ENCODE assay signal across 16 cellular contexts in the genomic region with DNA sequence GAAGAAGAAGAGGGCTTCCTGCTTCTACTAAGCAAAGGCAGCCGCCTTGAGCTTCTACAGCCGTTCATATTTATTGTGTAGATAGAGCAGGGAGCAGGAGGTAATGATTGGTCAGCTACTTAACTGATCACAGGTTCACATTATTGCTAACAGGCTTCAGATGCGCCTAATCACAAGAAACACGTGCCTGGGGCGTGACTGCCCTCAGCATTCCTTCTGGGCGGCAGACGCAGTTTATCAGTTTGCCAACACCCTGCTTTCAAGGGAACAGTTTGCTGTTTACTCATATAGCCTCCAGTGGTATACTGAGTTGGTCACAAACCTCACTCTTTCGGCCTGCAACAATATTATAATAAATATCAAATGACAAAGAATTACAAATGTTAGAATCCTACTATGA. TPM values are rescaled to one million over a fixed set of nuclear protein-coding genes. Genes with fewer than 3 reads are reported as not detected.
DNase-seq lines count a peak whose midpoint lies in the region; ATAC-seq, FAIRE-seq and TF ChIP-seq lines count a peak whose summit lies in the region.
"Had no signal": no experiment of that assay in that cellular context is flagged by ENCODE, and none has a peak within 500 bp of the region (broad histone marks: within the 10 kb centered on the region; RNA-seq: fewer than 3 reads in every experiment).

No MANE protein-coding gene starts in this region.

- H4K8ac ChIP-seq in H1 (ENCODE audit: extremely low read depth, insufficient read depth, low read length) = no peak overlapping the region

- FAIRE-seq in H1 (lab: Jason Lieb, UNC) = no peak

- H3K79me1 ChIP-seq in H1 (ENCODE audit: low read depth, low read length) = no peaks in the 10 kb centered on the region

- DNase-seq in EH (ENCODE audit: low read depth) = peak; percentile 64
- peak; percentile 77 for DNase-seq in OCI-M1 (lab: John Stamatoyannopoulos, UW)
- DNase-seq in H1 (ENCODE audit: low read depth in 1 of 2, low spot score in 2 of 2) = no peak
- DNase-seq in myocyte (ENCODE audit: low read depth) = peak; percentile 29
- no peak for DNase-seq in NCI-H446 treated with DMSO at 0.1 percent for 48 hours (lab: John Stamatoyannopoulos, UW)
- DNase-seq in activated CD4-positive, alpha-beta memory T cell treated with anti-CD3 and anti-CD28 coated beads, Interleukin-2, amount 10 ng/mL, durations not matched to agents 7 days and 5 days = no peak
- DNase-seq in H7 = no peak
- DNase-seq: activated effector memory CD4-positive, alpha-beta T cell treated with Interleukin-2 at 50 U/mL for 16 hours; NCI-H2029 had no signal

- H3K4ac ChIP-seq in H1 (replicated peaks; ENCODE audit: insufficient read length, low read depth, low read length) = no peak overlapping the region

- TF ChIP-seq EP300 in H1 (IDR thresholded peaks at IDR 0.05; ENCODE audit: borderline replicate concordance in 1 of 2, low read depth in 2 of 2, low read length in 2 of 2) = no peak

- no peak overlapping the region for H2BK15ac ChIP-seq in H1 (ENCODE audit: low read length)

- no peak overlapping the region for H3K27ac ChIP-seq in H1 (ENCODE audit: low read depth, low read length)
- H3K27ac ChIP-seq: BLaER1, cardiac muscle cell, KMS-11, parathyroid adenoma had no signal

- ATAC-seq in GM18861 (IDR thresholded peaks at IDR 0.05; ENCODE audit: unreplicated experiment) = no peak

- TF ChIP-seq CTCF in H1 (IDR thresholded peaks at IDR 0.05; ENCODE audit: control extremely low read depth in 1 of 3, insufficient read depth in 1 of 3, low read depth in 1 of 3, low read length in 3 of 3) = no peak

- no peak overlapping the region for H3K14ac ChIP-seq in H1 (ENCODE audit: insufficient read length)

- H3K18ac ChIP-seq in H1 (ENCODE audit: extremely low read depth, low read length) = no peak overlapping the region

- no peak overlapping the region for H3K4me2 ChIP-seq in H1 (ENCODE audit: insufficient read depth in 1 of 2, low read depth in 2 of 2, low read length in 2 of 2)
- H3K4me2 ChIP-seq: BLaER1, KMS-11 had no signal

- H3K27me3 ChIP-seq in H1 (replicated peaks in 1 of 4; ENCODE audit: control insufficient read depth in 3 of 4, extremely low read depth in 1 of 4, insufficient read depth in 3 of 4, low read length in 3 of 4) (no peaks in the 10 kb centered on the region), H7 (ENCODE audit: control insufficient read depth, insufficient read depth, low read length) (no peaks in the 10 kb centered on the region)
- H3K27me3 ChIP-seq: BLaER1 had no signal

- H3K56ac ChIP-seq in H1 (replicated peaks; ENCODE audit: insufficient read length, low read depth, low read length) = no peak overlapping the region

- H3K23ac ChIP-seq in H1 (ENCODE audit: insufficient read length) = no peak overlapping the region

- H2BK12ac ChIP-seq in H1 (ENCODE audit: low read depth, low read length) = no peak overlapping the region

- H3K27ac Mint-ChIP-seq in activated CD4-positive, alpha-beta memory T cell treated with anti-CD3 and anti-CD28 coated beads, Interleukin-2, amount 10 ng/mL, durations not matched to agents 7 days and 5 days = no peak overlapping the region
- H3K27ac Mint-ChIP-seq: memory B cell; T-helper 1 cell treated with Interleukin-12 subunit alpha and Interleukin-12 subunit beta and Interleukin-4 antibody, amounts not matched to agents 30 μg/mL and 1 μg/mL, for 36 hours had no signal

- H2BK5ac ChIP-seq in H1 (ENCODE audit: low read depth, low read length) = no peak overlapping the region

- CTCF ChIA-PET in H1 (lab: Charles Lee; ENCODE audit: partially characterized antibody) = interaction anchor here (0.8 kb wide), 1 partner anchor 50 kb away, joined by 3 read pairs; no protein-coding TSS in a partner anchor
- CTCF ChIA-PET in activated CD4-positive, alpha-beta memory T cell treated with anti-CD3 and anti-CD28 coated beads, Interleukin-2, amount 10 ng/mL, durations not matched to agents 7 days and 5 days (lab: Charles Lee) = no interaction called here

- no peaks in the 10 kb centered on the region for H4K20me1 ChIP-seq in H1 (replicated peaks in 1 of 2; ENCODE audit: control insufficient read depth in 1 of 2, insufficient read depth in 2 of 2, low read length in 2 of 2)
- H4K20me1 ChIP-seq: BLaER1 had no signal

- TF ChIP-seq POLR2A in H1 (IDR thresholded peaks at IDR 0.05; ENCODE audit: control extremely low read depth in 1 of 2, low read depth in 2 of 2, low read length in 2 of 2) = no peak

- WGBS in H1 (ENCODE audit: extremely low coverage in 1 of 2, insufficient coverage in 1 of 2, insufficient read length in 1 of 2, insufficient replicate concordance in 2 of 2, low coverage in 1 of 2, low lambda C conversion rate in 2 of 2, missing lambda C conversion rate in 1 of 2), 2 experiments = 66% methylated on average over 8 of the region's 8 CpGs; no CpG with 5 or more reads in 1 of the 2 experiments

- H3K4me3 Mint-ChIP-seq in activated CD4-positive, alpha-beta memory T cell treated with anti-CD3 and anti-CD28 coated beads, Interleukin-2, amount 10 ng/mL, durations not matched to agents 7 days and 5 days = no peak overlapping the region
- H3K4me3 Mint-ChIP-seq: memory B cell; T-helper 1 cell treated with Interleukin-12 subunit alpha and Interleukin-12 subunit beta and Interleukin-4 antibody, amounts not matched to agents 30 μg/mL and 1 μg/mL, for 36 hours had no signal

- no peak overlapping the region for H2BK20ac ChIP-seq in H1 (ENCODE audit: low read length)

- no peak for TF ChIP-seq RAD21 in H1 (IDR thresholded peaks at IDR 0.05 in 1 of 2, conservative IDR thresholded peaks at IDR 0.05 in 1 of 2; ENCODE audit: low read depth in 2 of 2, low read length in 2 of 2)

- no peaks in the 10 kb centered on the region for H3K23me2 ChIP-seq in H1 (ENCODE audit: low read depth, low read length)

- no peaks in the 10 kb centered on the region for H3K9me3 ChIP-seq in H1 (ENCODE audit: insufficient read depth in 2 of 2, low read depth in 1 of 2, low read length in 1 of 2)
- H3K9me3 ChIP-seq: BLaER1 had no signal

- no peak overlapping the region for H4K5ac ChIP-seq in H1 (ENCODE audit: insufficient read length, low read depth, low read length)

- H3K4me3 ChIP-seq in H1 (ENCODE audit: extremely low read depth in 1 of 4, insufficient read depth in 2 of 4, low read depth in 3 of 4, low read length in 4 of 4) = no peak overlapping the region
- H3K4me3 ChIP-seq in H7 (ENCODE audit: insufficient read depth, low read depth, low read length) = no peak overlapping the region
- H3K4me3 ChIP-seq: BLaER1, cardiac muscle cell had no signal

- H3K36me3 Mint-ChIP-seq in activated CD4-positive, alpha-beta memory T cell treated with anti-CD3 and anti-CD28 coated beads, Interleukin-2, amount 10 ng/mL, durations not matched to agents 7 days and 5 days (ENCODE audit: low read depth) = no peaks in the 10 kb centered on the region
- H3K36me3 Mint-ChIP-seq: memory B cell had no signal

- no peaks in the 10 kb centered on the region for H3K9me3 Mint-ChIP-seq in activated CD4-positive, alpha-beta memory T cell treated with anti-CD3 and anti-CD28 coated beads, Interleukin-2, amount 10 ng/mL, durations not matched to agents 7 days and 5 days
- H3K9me3 Mint-ChIP-seq: memory B cell; T-helper 1 cell treated with Interleukin-12 subunit alpha and Interleukin-12 subunit beta and Interleukin-4 antibody, amounts not matched to agents 30 μg/mL and 1 μg/mL, for 36 hours had no signal

- H3K79me2 ChIP-seq in H1 (ENCODE audit: control insufficient read depth in 1 of 2, insufficient read depth in 2 of 2, low read length in 2 of 2) = no peaks in the 10 kb centered on the region
- H3K79me2 ChIP-seq: parathyroid adenoma had no signal

- H2BK120ac ChIP-seq in H1 (replicated peaks; ENCODE audit: low read depth, low read length) = no peak overlapping the region

- H2AFZ ChIP-seq in H1 (ENCODE audit: low read length) = 0 out of 2 replicates have a peak overlapping the region, but pooled peaks have one; percentile 42
- H2AFZ ChIP-seq: parathyroid adenoma had no signal

- H3K4me1 Mint-ChIP-seq in activated CD4-positive, alpha-beta memory T cell treated with anti-CD3 and anti-CD28 coated beads, Interleukin-2, amount 10 ng/mL, durations not matched to agents 7 days and 5 days = peaks cover 6% of the 10 kb centered on the region

- H2AK5ac ChIP-seq in H1 (ENCODE audit: low read depth, low read length) = no peak overlapping the region

- H3K9ac ChIP-seq in H1 (replicated peaks in 1 of 4; ENCODE audit: extremely low read depth in 1 of 4, low read depth in 3 of 4, low read length in 3 of 4) = no peak overlapping the region
- H3K9ac ChIP-seq: BLaER1, KMS-11, parathyroid adenoma had no signal

- peaks cover 43% of the 10 kb centered on the region for H3K27me3 Mint-ChIP-seq in activated CD4-positive, alpha-beta memory T cell treated with anti-CD3 and anti-CD28 coated beads, Interleukin-2, amount 10 ng/mL, durations not matched to agents 7 days and 5 days

- peaks cover 0 to 2% (median 0%) of the 10 kb centered on the region in 4 experiments; a peak in 2 of 7 replicates for H3K4me1 ChIP-seq in H1 (replicated peaks in 1 of 4; ENCODE audit: control insufficient read depth in 3 of 4, insufficient read depth in 4 of 4, low read length in 3 of 4)
- H3K4me1 ChIP-seq: parathyroid adenoma had no signal

- H4K91ac ChIP-seq in H1 (replicated peaks; ENCODE audit: insufficient read length, low read length) = no peak overlapping the region

- H3K36me3 ChIP-seq in H1 (ENCODE audit: control insufficient read depth in 2 of 4, insufficient read depth in 4 of 4, low read length in 3 of 4) = no peaks in the 10 kb centered on the region
- H3K36me3 ChIP-seq in H7 (replicated peaks; ENCODE audit: control insufficient read depth, insufficient read depth, low read length) = no peaks in the 10 kb centered on the region
- H3K36me3 ChIP-seq: BLaER1, cardiac muscle cell had no signal

- POLR2A ChIA-PET in H1 (lab: Charles Lee; ENCODE audit: partially characterized antibody) = interaction anchor here (0.7 kb wide), 1 partner anchor 26 kb away, joined by 3 read pairs; no protein-coding TSS in a partner anchor
- POLR2A ChIA-PET in activated CD4-positive, alpha-beta memory T cell treated with anti-CD3 and anti-CD28 coated beads, Interleukin-2, amount 10 ng/mL, durations not matched to agents 7 days and 5 days (lab: Charles Lee) = no interaction called here

RNA-seq across cellular contexts. Expression of a gene that starts 5.6 kb away (rescaled TPM):
- 94.2 and 95.9 TPM in 2 replicates for total RNA-seq in H1 (2021; fragmentation: NEBNext Ultra II Directional; extraction: Animal tissue kit (Norgen Biotek cat#: 25700))
- 25.4 and 48.9 TPM in 2 replicates for polyA plus RNA-seq in H1 (2011; rRNA removed)
- 49.1 TPM for polyA plus RNA-seq in H1 (2011; cell fraction: cytosol; rRNA removed)
- polyA plus RNA-seq in H1 (2011; cell fraction: nucleus; rRNA removed) = 20.3 TPM
- 43.6 to 76.2 TPM (median 52.6 TPM) in 4 replicates for polyA plus RNA-seq in H1 (2012, experiment 1 of 2)
- polyA plus RNA-seq in H1 (2012, experiment 2 of 2) = 4.1 TPM
- polyA plus RNA-seq in H1 (2013, experiment 1 of 2) = 60.8 TPM
- 60.3 TPM for polyA plus RNA-seq in H1 (2013, experiment 2 of 2)
- polyA minus RNA-seq in H1 (2011; rRNA and poly(A)+ RNA removed) = 69.1 and 75.1 TPM in 2 replicates
- 44.2 TPM for polyA minus RNA-seq in H1 (2011; cell fraction: cytosol; rRNA and poly(A)+ RNA removed)
- 97.4 TPM for polyA minus RNA-seq in H1 (2011; cell fraction: nucleus; rRNA and poly(A)+ RNA removed)
- total RNA-seq in myocyte = 14.9 and 19.8 TPM in 2 replicates
- 10.2 TPM for polyA plus RNA-seq in myocyte (2012)
- under 1 TPM; 0.15 to 0.30 TPM for total RNA-seq in activated CD4-positive, alpha-beta memory T cell treated with anti-CD3 and anti-CD28 coated beads, Interleukin-2, amount 10 ng/mL, durations not matched to agents 7 days and 5 days
- 92.2 and 129 TPM in 2 replicates for total RNA-seq in H7 (2014; rRNA removed; shearing (Covaris generic))

Comparison
In these comparisons a context has a peak if more than half of its experiments do, and no peak if none do; other contexts are left out.
1. DNase-seq: peak in EH (single experiment), OCI-M1 (single experiment) and myocyte (single experiment); none in H1 (0 of 2), NCI-H446 treated with DMSO at 0.1 percent for 48 hours (single experiment), activated CD4-positive, alpha-beta memory T cell treated with anti-CD3 and anti-CD28 coated beads, Interleukin-2, amount 10 ng/mL, durations not matched to agents 7 days and 5 days (single experiment) and H7 (single experiment).
2. RNA of a gene that starts 5.6 kb away (total RNA-seq): 94.2 to 95.9 TPM in H1, 92.2 to 129 TPM in H7 and 14.9 to 19.8 TPM in myocyte; 0.15 to 0.30 TPM in activated CD4-positive, alpha-beta memory T cell treated with anti-CD3 and anti-CD28 coated beads, Interleukin-2, amount 10 ng/mL, durations not matched to agents 7 days and 5 days; every median in the first group is over 10 times any median in the second.